In genomic region chr7:77802557-77803410, GRCh38 we compare ENCODE assay signal across 1 cellular context.
A peak's percentile ranks its signal among the peaks of the same experiment; 100 is the strongest.
TF ChIP-seq lines count a peak whose summit lies in the region.

No MANE protein-coding gene starts in this region.

TF ChIP-seq in HepG2, 621 proteins besides CTCF, POLR2A, EP300 and RAD21:
- TF ChIP-seq AHDC1 (CRISPR knock-in tag; IDR thresholded peaks at IDR 0.05; ENCODE audit: borderline replicate concordance) (no peak), SOX6 (IDR thresholded peaks at IDR 0.05) (no peak), SOX6 (CRISPR knock-in tag; IDR thresholded peaks at IDR 0.05) (no peak), FOXA1 (IDR thresholded peaks at IDR 0.05) (no peak), FOXA1 (CRISPR knock-in tag; IDR thresholded peaks at IDR 0.05) (no peak), ZNF44 (CRISPR knock-in tag; IDR thresholded peaks at IDR 0.05) (no peak), MAFK (conservative IDR thresholded peaks at IDR 0.05 in 1 of 2, IDR thresholded peaks at IDR 0.05 in 1 of 2; ENCODE audit: low read length in 2 of 2) (0 out of 4 replicates have a peak, but pooled peaks of 1 of the 2 experiments have one; percentile 3), LCORL (IDR thresholded peaks at IDR 0.05) (no peak), LCORL (CRISPR knock-in tag; IDR thresholded peaks at IDR 0.05) (no peak), ZNF75D (CRISPR knock-in tag; IDR thresholded peaks at IDR 0.05; ENCODE audit: borderline replicate concordance) (no peak), MAFF (IDR thresholded peaks at IDR 0.05; ENCODE audit: low read depth, low read length) (0 out of 2 replicates have a peak, but pooled peaks have one; percentile 29), ZFP90 (CRISPR knock-in tag; IDR thresholded peaks at IDR 0.05; ENCODE audit: borderline replicate concordance) (no peak), ZBTB10 (CRISPR knock-in tag; IDR thresholded peaks at IDR 0.05; ENCODE audit: borderline replicate concordance) (no peak), LBX2 (CRISPR knock-in tag; IDR thresholded peaks at IDR 0.05; ENCODE audit: borderline replicate concordance) (no peak), ZNF121 (CRISPR knock-in tag; IDR thresholded peaks at IDR 0.05) (peak; percentile 74), WIZ (CRISPR knock-in tag; IDR thresholded peaks at IDR 0.05) (no peak)
